Comparison of ENCODE assay signal across 14 cellular contexts in the genomic region with DNA sequence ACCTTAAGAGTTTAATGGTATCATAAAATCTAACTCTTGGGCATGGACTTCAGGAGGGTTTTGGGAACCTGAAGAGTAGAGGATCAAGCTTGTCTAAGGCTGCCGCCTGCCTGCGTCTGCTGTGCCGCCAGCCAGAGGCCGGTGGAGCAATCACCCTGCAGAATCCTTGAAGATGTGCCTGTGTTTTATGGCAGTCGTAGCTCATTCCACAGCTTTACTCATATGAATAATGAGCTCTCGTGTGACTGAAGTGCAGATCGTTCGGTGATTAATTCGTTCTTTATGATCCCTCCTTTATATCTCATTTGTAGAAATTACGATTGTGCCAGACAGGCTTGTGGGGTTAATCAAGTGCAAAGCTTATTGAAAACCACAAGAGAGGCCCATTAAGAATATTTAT.
"Had no signal": no experiment of that assay in that cellular context is flagged by ENCODE, and none has a peak within 500 bp of the region (broad histone marks: within the 10 kb centered on the region; RNA-seq: fewer than 3 reads in every experiment).

No MANE protein-coding gene starts in this region.

- H3K4me1 ChIP-seq: esophagus squamous epithelium, psoas muscle, sigmoid colon, thyroid gland had no signal

- H3K4me3 ChIP-seq: esophagus squamous epithelium, hepatocyte, psoas muscle, sigmoid colon, skin epidermis, thyroid gland had no signal

- H3K9me3 ChIP-seq: esophagus squamous epithelium, neutrophil, psoas muscle, sigmoid colon, thyroid gland had no signal

- H3K27me3 ChIP-seq: esophagus squamous epithelium, hepatocyte, neutrophil, sigmoid colon, thyroid gland had no signal

- ATAC-seq: effector memory CD8-positive, alpha-beta T cell; left colon had no signal

- H3K27ac ChIP-seq: esophagus squamous epithelium, hepatocyte, neutrophil, psoas muscle, sigmoid colon, skin epidermis, thyroid gland had no signal

- H3K4me2 ChIP-seq: hepatocyte had no signal

- H2AFZ ChIP-seq: hepatocyte had no signal

- H3K36me3 ChIP-seq: thyroid gland had no signal

- DNase-seq: effector memory CD8-positive, alpha-beta T cell; esophagus squamous epithelium; kidney; left colon; naive B cell; nephron progenitor cell; psoas muscle; sigmoid colon; stimulated activated CD4-positive, alpha-beta T cell treated with anti-CD3 and anti-CD28 coated beads, Interleukin-12 subunit alpha, Interleukin-12 subunit beta, amount 100 ng/mL, for 4 hours; stimulated activated naive CD4-positive, alpha-beta T cell treated with Interleukin-2 at 50 U/mL for 16 hours; thyroid gland had no signal
